8 cellular contexts compared by ENCODE assay signal in the genomic region with DNA sequence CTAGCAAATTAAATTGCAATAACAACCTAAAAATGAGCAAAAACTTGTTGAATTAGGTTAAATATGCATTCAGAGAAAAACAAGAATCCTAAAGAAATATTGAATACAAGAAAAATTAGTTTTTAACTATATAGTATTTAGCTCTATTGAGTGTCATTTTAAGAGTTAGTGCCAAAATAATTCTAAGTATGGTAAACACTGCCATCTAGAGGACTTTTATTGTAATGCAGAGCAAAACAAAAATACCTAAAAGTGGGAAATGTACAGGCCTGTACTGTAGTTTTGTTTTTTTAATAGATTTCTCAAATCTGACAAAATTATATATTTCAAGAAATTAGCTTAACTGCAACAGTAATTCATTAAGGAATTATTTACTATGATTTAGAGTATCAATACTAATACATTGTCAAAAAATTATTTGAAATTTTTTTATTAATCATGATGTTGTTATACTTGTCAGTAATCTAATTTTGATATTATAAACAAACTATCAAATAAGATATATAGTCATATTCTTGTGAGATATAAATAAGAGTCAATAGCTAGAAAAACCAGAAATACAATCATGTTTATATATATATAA. TPM values are rescaled to one million over a fixed set of nuclear protein-coding genes. Genes with fewer than 3 reads are reported as not detected.
A peak's percentile ranks its signal among the peaks of the same experiment; 100 is the strongest.
DNase-seq lines count a peak whose midpoint lies in the region; ATAC-seq and TF ChIP-seq lines count a peak whose summit lies in the region.

No MANE protein-coding gene starts in this region.

- H3K4me3 ChIP-seq in lung, result no peak overlapping the region

- no peak for DNase-seq in GM10266 (ENCODE audit: extremely low spot score)
- DNase-seq in MV-4-11 (lab: John Stamatoyannopoulos, UW), result peak; percentile 23
- peak; percentile 51 for DNase-seq in astrocyte of the hippocampus (ENCODE audit: low read depth, low spot score)
- no peak for DNase-seq in lung (ENCODE audit: low spot score)
- no peak for DNase-seq in GF-D8 (lab: John Stamatoyannopoulos, UW)
- DNase-seq in T1000 (lab: John Stamatoyannopoulos, UW), result no peak
- DNase-seq in NCI-H2107 treated with DMSO at 0.1 percent for 48 hours (lab: John Stamatoyannopoulos, UW; ENCODE audit: unreplicated experiment), result no peak

- H3K27ac ChIP-seq in lung (ENCODE audit: low read depth in 1 of 2, low read length in 1 of 2), result no peak overlapping the region

- no peaks in the 10 kb centered on the region for H3K4me1 ChIP-seq in lung (ENCODE audit: control insufficient read depth in 2 of 2, insufficient read depth in 2 of 2, low read length in 2 of 2)

- ATAC-seq in GM21723 (IDR thresholded peaks at IDR 0.05; ENCODE audit: unreplicated experiment) (peak; percentile 87), lung (ENCODE audit: insufficient read depth, low FRiP score) (no peak)

- H3K36me3 ChIP-seq in lung (ENCODE audit: control insufficient read depth in 2 of 2, insufficient read depth in 2 of 2, low read length in 2 of 2), result no peaks in the 10 kb centered on the region

- TF ChIP-seq CTCF in GM10266 (IDR thresholded peaks at IDR 0.05; ENCODE audit: control insufficient read depth, insufficient read depth, low read depth, missing control alignments) (peak; percentile 47), lung (IDR thresholded peaks at IDR 0.05; ENCODE audit: control extremely low read depth, extremely low read depth) (peak; percentile 57)

- no peaks in the 10 kb centered on the region for H3K9me3 ChIP-seq in lung (ENCODE audit: control insufficient read depth in 2 of 2, insufficient read depth in 1 of 2, low read length in 1 of 2)

- H3K27me3 ChIP-seq in lung (ENCODE audit: control insufficient read depth, insufficient read depth), result no peaks in the 10 kb centered on the region

RNA-seq across cellular contexts. Expression of a gene that starts 8.2 kb away (rescaled TPM):
- total RNA-seq in lung, result 10 to 100 TPM in 1 of 2 donors, 1 to 10 TPM in 1; 7.1 to 22.2 TPM
- polyA plus RNA-seq in lung, result 1 to 10 TPM in 1 of 2 donors, under 1 TPM in 1; 0.68 to 1.1 TPM

Comparison
In these comparisons a context has a peak if more than half of its experiments do, and no peak if none do; other contexts are left out.
1. DNase-seq: peak in MV-4-11 (single experiment) and astrocyte of the hippocampus (single experiment); none in GM10266 (single experiment), lung (single experiment), GF-D8 (single experiment), T1000 (single experiment) and NCI-H2107 treated with DMSO at 0.1 percent for 48 hours (single experiment).